In the genomic region with DNA sequence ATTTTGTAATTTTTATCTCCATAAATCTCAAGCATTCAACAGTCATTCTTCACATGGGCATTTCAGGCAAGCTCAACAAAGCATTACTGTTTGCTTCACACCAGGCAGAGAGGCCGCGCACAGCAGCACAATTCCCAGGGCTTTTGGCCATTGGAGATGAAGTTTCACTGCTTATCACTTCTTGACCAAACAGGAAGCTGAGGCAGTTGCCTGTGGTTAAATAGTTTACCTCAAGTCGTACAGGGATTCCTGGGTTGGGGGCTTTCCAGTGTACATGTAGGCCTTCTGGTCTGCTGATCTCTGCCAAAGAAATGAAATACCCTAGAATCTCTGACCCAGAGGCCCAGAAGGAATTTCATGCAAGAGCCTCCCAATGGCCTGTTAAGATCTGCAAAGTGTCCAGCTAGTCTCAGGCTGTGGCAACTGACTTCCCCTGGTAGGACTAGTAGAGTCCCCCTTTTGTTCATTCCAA, we compare ENCODE assay signal across 3 cellular contexts.
TF ChIP-seq lines count a peak whose summit lies in the region.

No MANE protein-coding gene starts in this region.

TF ChIP-seq in GM12891, 5 proteins besides CTCF, POLR2A, EP300 and RAD21:
- TF ChIP-seq POLR2AphosphoS5 (IDR thresholded peaks at IDR 0.05; ENCODE audit: low read depth, low read length) (no peak), TAF1 (IDR thresholded peaks at IDR 0.05; ENCODE audit: low read depth, low read length) (no peak), SPI1 (IDR thresholded peaks at IDR 0.05; ENCODE audit: low read depth, low read length) (no peak), PAX5 (IDR thresholded peaks at IDR 0.05; ENCODE audit: insufficient read depth, low read length, severe bottlenecking) (no peak), POU2F2 (IDR thresholded peaks at IDR 0.05; ENCODE audit: low read depth, low read length) (no peak)

TF ChIP-seq in IMR-90, 13 proteins besides CTCF, POLR2A, EP300 and RAD21:
- TF ChIP-seq, protein P1, sequence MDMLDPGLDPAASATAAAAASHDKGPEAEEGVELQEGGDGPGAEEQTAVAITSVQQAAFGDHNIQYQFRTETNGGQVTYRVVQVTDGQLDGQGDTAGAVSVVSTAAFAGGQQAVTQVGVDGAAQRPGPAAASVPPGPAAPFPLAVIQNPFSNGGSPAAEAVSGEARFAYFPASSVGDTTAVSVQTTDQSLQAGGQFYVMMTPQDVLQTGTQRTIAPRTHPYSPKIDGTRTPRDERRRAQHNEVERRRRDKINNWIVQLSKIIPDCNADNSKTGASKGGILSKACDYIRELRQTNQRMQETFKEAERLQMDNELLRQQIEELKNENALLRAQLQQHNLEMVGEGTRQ (IDR thresholded peaks at IDR 0.05; ENCODE audit: low read depth, low read length) = no peak
- peak; percentile 22; the same call in 1 of the 2 replicates for TF ChIP-seq CEBPB (IDR thresholded peaks at IDR 0.05; ENCODE audit: low read depth, low read length)
TF ChIP-seq in IMR-90: peak in this region for 1.

TF ChIP-seq in GM12878, 131 proteins besides CTCF, POLR2A, EP300 and RAD21 (continues in another document):
- TF ChIP-seq CBX5 (IDR thresholded peaks at IDR 0.05; ENCODE audit: low read depth) (no peak), SREBF2 (IDR thresholded peaks at IDR 0.05; ENCODE audit: low read length) (no peak), MEF2B (IDR thresholded peaks at IDR 0.05; ENCODE audit: partially characterized antibody, poor library complexity, severe bottlenecking) (peak; percentile 39), CHD1 (IDR thresholded peaks at IDR 0.05; ENCODE audit: low read depth, low read length) (no peak), DPF2 (IDR thresholded peaks at IDR 0.05) (peak; percentile 47), KAT2A (conservative IDR thresholded peaks at IDR 0.05; ENCODE audit: control insufficient read depth, low read depth, low read length) (no peak), ZBED1 (IDR thresholded peaks at IDR 0.05; ENCODE audit: borderline replicate concordance) (no peak), JUNB (IDR thresholded peaks at IDR 0.05) (no peak), TARDBP (IDR thresholded peaks at IDR 0.05; ENCODE audit: borderline replicate concordance) (no peak), EGR1 (IDR thresholded peaks at IDR 0.05; ENCODE audit: borderline replicate concordance in 1 of 2, low read depth in 2 of 2, low read length in 2 of 2) (no peak), NBN (IDR thresholded peaks at IDR 0.05) (no peak), ZSCAN29 (IDR thresholded peaks at IDR 0.05) (no peak), JUND (IDR thresholded peaks at IDR 0.05; ENCODE audit: low read depth, low read length) (no peak), ETV6 (conservative IDR thresholded peaks at IDR 0.05 in 1 of 2, IDR thresholded peaks at IDR 0.05 in 1 of 2; ENCODE audit: borderline replicate concordance in 1 of 2, low read depth in 1 of 2) (peak in 1 of 2 experiments; percentile 54; a peak in 1 of 4 replicates)
- TF ChIP-seq, protein P2, sequence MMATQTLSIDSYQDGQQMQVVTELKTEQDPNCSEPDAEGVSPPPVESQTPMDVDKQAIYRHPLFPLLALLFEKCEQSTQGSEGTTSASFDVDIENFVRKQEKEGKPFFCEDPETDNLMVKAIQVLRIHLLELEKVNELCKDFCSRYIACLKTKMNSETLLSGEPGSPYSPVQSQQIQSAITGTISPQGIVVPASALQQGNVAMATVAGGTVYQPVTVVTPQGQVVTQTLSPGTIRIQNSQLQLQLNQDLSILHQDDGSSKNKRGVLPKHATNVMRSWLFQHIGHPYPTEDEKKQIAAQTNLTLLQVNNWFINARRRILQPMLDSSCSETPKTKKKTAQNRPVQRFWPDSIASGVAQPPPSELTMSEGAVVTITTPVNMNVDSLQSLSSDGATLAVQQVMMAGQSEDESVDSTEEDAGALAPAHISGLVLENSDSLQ (IDR thresholded peaks at IDR 0.05) = no peak
- TF ChIP-seq, protein P3, sequence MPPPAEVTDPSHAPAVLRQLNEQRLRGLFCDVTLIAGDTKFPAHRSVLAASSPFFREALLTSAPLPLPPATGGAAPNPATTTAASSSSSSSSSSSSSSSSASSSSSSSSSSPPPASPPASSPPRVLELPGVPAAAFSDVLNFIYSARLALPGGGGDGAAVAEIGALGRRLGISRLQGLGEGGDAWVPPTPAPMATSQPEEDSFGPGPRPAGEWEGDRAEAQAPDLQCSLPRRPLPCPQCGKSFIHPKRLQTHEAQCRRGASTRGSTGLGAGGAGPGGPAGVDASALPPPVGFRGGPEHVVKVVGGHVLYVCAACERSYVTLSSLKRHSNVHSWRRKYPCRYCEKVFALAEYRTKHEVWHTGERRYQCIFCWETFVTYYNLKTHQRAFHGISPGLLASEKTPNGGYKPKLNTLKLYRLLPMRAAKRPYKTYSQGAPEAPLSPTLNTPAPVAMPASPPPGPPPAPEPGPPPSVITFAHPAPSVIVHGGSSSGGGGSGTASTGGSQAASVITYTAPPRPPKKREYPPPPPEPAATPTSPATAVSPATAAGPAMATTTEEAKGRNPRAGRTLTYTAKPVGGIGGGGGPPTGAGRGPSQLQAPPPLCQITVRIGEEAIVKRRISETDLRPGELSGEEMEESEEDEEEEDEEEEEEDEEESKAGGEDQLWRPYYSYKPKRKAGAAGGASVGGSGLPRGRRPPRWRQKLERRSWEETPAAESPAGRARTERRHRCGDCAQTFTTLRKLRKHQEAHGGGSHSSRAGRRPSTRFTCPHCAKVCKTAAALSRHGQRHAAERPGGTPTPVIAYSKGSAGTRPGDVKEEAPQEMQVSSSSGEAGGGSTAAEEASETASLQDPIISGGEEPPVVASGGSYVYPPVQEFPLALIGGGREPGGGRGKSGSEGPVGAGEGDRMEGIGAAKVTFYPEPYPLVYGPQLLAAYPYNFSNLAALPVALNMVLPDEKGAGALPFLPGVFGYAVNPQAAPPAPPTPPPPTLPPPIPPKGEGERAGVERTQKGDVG (CRISPR knock-in tag; IDR thresholded peaks at IDR 0.05) = no peak
- TF ChIP-seq, protein P4, sequence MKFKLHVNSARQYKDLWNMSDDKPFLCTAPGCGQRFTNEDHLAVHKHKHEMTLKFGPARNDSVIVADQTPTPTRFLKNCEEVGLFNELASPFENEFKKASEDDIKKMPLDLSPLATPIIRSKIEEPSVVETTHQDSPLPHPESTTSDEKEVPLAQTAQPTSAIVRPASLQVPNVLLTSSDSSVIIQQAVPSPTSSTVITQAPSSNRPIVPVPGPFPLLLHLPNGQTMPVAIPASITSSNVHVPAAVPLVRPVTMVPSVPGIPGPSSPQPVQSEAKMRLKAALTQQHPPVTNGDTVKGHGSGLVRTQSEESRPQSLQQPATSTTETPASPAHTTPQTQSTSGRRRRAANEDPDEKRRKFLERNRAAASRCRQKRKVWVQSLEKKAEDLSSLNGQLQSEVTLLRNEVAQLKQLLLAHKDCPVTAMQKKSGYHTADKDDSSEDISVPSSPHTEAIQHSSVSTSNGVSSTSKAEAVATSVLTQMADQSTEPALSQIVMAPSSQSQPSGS (IDR thresholded peaks at IDR 0.05; ENCODE audit: low read length) = peak; percentile 28; the same call in 1 of the 2 replicates
- TF ChIP-seq, protein P5, sequence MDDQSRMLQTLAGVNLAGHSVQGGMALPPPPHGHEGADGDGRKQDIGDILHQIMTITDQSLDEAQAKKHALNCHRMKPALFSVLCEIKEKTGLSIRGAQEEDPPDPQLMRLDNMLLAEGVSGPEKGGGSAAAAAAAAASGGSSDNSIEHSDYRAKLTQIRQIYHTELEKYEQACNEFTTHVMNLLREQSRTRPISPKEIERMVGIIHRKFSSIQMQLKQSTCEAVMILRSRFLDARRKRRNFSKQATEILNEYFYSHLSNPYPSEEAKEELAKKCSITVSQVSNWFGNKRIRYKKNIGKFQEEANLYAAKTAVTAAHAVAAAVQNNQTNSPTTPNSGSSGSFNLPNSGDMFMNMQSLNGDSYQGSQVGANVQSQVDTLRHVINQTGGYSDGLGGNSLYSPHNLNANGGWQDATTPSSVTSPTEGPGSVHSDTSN (IDR thresholded peaks at IDR 0.05; ENCODE audit: insufficient replicate concordance, low read depth, low read length) = no peak
- TF ChIP-seq, protein P6, sequence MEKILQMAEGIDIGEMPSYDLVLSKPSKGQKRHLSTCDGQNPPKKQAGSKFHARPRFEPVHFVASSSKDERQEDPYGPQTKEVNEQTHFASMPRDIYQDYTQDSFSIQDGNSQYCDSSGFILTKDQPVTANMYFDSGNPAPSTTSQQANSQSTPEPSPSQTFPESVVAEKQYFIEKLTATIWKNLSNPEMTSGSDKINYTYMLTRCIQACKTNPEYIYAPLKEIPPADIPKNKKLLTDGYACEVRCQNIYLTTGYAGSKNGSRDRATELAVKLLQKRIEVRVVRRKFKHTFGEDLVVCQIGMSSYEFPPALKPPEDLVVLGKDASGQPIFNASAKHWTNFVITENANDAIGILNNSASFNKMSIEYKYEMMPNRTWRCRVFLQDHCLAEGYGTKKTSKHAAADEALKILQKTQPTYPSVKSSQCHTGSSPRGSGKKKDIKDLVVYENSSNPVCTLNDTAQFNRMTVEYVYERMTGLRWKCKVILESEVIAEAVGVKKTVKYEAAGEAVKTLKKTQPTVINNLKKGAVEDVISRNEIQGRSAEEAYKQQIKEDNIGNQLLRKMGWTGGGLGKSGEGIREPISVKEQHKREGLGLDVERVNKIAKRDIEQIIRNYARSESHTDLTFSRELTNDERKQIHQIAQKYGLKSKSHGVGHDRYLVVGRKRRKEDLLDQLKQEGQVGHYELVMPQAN (conservative IDR thresholded peaks at IDR 0.05) = no peak
- TF ChIP-seq, protein P7, sequence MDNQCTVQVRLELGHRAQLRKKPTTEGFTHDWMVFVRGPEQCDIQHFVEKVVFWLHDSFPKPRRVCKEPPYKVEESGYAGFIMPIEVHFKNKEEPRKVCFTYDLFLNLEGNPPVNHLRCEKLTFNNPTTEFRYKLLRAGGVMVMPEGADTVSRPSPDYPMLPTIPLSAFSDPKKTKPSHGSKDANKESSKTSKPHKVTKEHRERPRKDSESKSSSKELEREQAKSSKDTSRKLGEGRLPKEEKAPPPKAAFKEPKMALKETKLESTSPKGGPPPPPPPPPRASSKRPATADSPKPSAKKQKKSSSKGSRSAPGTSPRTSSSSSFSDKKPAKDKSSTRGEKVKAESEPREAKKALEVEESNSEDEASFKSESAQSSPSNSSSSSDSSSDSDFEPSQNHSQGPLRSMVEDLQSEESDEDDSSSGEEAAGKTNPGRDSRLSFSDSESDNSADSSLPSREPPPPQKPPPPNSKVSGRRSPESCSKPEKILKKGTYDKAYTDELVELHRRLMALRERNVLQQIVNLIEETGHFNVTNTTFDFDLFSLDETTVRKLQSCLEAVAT (IDR thresholded peaks at IDR 0.05) = peak; percentile 48; the same call in 1 of the 2 replicates
- TF ChIP-seq, protein P8, sequence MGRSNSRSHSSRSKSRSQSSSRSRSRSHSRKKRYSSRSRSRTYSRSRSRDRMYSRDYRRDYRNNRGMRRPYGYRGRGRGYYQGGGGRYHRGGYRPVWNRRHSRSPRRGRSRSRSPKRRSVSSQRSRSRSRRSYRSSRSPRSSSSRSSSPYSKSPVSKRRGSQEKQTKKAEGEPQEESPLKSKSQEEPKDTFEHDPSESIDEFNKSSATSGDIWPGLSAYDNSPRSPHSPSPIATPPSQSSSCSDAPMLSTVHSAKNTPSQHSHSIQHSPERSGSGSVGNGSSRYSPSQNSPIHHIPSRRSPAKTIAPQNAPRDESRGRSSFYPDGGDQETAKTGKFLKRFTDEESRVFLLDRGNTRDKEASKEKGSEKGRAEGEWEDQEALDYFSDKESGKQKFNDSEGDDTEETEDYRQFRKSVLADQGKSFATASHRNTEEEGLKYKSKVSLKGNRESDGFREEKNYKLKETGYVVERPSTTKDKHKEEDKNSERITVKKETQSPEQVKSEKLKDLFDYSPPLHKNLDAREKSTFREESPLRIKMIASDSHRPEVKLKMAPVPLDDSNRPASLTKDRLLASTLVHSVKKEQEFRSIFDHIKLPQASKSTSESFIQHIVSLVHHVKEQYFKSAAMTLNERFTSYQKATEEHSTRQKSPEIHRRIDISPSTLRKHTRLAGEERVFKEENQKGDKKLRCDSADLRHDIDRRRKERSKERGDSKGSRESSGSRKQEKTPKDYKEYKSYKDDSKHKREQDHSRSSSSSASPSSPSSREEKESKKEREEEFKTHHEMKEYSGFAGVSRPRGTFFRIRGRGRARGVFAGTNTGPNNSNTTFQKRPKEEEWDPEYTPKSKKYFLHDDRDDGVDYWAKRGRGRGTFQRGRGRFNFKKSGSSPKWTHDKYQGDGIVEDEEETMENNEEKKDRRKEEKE (IDR thresholded peaks at IDR 0.05) = no peak
- TF ChIP-seq, protein P9, sequence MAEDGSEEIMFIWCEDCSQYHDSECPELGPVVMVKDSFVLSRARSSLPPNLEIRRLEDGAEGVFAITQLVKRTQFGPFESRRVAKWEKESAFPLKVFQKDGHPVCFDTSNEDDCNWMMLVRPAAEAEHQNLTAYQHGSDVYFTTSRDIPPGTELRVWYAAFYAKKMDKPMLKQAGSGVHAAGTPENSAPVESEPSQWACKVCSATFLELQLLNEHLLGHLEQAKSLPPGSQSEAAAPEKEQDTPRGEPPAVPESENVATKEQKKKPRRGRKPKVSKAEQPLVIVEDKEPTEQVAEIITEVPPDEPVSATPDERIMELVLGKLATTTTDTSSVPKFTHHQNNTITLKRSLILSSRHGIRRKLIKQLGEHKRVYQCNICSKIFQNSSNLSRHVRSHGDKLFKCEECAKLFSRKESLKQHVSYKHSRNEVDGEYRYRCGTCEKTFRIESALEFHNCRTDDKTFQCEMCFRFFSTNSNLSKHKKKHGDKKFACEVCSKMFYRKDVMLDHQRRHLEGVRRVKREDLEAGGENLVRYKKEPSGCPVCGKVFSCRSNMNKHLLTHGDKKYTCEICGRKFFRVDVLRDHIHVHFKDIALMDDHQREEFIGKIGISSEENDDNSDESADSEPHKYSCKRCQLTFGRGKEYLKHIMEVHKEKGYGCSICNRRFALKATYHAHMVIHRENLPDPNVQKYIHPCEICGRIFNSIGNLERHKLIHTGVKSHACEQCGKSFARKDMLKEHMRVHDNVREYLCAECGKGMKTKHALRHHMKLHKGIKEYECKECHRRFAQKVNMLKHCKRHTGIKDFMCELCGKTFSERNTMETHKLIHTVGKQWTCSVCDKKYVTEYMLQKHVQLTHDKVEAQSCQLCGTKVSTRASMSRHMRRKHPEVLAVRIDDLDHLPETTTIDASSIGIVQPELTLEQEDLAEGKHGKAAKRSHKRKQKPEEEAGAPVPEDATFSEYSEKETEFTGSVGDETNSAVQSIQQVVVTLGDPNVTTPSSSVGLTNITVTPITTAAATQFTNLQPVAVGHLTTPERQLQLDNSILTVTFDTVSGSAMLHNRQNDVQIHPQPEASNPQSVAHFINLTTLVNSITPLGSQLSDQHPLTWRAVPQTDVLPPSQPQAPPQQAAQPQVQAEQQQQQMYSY (CRISPR knock-in tag; IDR thresholded peaks at IDR 0.05) = no peak
- TF ChIP-seq, protein P10, sequence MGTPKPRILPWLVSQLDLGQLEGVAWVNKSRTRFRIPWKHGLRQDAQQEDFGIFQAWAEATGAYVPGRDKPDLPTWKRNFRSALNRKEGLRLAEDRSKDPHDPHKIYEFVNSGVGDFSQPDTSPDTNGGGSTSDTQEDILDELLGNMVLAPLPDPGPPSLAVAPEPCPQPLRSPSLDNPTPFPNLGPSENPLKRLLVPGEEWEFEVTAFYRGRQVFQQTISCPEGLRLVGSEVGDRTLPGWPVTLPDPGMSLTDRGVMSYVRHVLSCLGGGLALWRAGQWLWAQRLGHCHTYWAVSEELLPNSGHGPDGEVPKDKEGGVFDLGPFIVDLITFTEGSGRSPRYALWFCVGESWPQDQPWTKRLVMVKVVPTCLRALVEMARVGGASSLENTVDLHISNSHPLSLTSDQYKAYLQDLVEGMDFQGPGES (IDR thresholded peaks at IDR 0.05) = no peak
